27 cellular contexts compared by ENCODE assay signal in the genomic region with DNA sequence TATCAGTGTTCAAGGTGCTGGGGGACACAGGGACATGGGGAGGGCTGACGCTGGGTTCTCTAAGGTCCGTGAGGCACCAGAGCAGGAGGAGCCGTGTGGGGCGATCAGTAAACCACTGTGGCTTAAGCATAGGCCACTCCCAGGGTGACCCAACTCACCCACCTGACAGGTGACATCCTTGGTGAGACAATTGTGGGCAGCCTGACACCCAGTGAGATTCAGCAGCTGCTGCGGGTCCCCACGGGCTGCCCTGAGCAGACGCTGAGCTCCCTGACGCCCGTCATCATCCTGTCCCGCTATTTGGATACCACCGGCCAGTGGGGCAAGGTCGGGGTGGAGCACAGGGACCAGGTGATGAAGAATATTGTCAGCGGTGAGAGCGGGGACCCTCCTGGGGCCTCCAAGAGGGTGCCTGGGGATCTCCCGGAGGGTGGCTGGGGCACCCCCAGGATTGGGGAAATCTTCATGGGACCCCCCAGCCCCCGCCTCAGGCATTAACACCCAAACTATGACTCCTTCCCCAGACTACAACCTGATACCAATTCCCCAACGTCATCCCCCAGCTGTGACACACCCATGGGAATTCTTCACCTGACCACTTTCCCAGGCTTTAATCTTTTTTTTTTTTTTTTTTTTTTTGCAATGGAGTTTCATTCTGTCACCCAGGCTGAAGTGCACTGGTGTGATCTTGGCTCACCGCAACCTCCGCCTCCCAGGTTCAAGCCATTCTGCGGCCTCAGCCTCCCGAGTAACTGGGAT. TPM values are rescaled to one million over a fixed set of nuclear protein-coding genes. Genes with fewer than 3 reads are reported as not detected.
"Had no signal": no experiment of that assay in that cellular context is flagged by ENCODE, and none has a peak within 500 bp of the region (broad histone marks: within the 10 kb centered on the region; RNA-seq: fewer than 3 reads in every experiment).

No MANE protein-coding gene starts in this region.

- H3K4me2 ChIP-seq: KMS-11 had no signal

- H3K27ac ChIP-seq: adrenal gland, KMS-11, Peyer's patch had no signal

- H3K9me3 ChIP-seq: adrenal gland, MG63, Peyer's patch had no signal

- H3K9me3 Mint-ChIP-seq: activated naive CD8-positive, alpha-beta T cell treated with anti-CD3 and anti-CD28 coated beads, Interleukin-2, amount 10 ng/mL, durations not matched to agents 7 days and 5 days; central memory CD8-positive, alpha-beta T cell; T-helper 2 cell treated with Interferon-gamma antibody and Interleukin-4, amounts not matched to agents 5 μg/mL and 100 μg/mL, for 36 hours had no signal

- H3K4me3 Mint-ChIP-seq: activated CD8-positive, alpha-beta T cell treated with anti-CD3 and anti-CD28 coated beads, Interleukin-2, amount 10 ng/mL, durations not matched to agents 7 days and 5 days; activated naive CD8-positive, alpha-beta T cell treated with anti-CD3 and anti-CD28 coated beads, Interleukin-2, amount 10 ng/mL, durations not matched to agents 7 days and 5 days; central memory CD8-positive, alpha-beta T cell; T-helper 2 cell treated with Interferon-gamma antibody and Interleukin-4, amounts not matched to agents 5 μg/mL and 100 μg/mL, for 36 hours had no signal

- H3K36me3 ChIP-seq: adrenal gland, MG63, Peyer's patch had no signal

- H3K4me1 ChIP-seq: adrenal gland, Peyer's patch had no signal

- H3K27me3 ChIP-seq: adrenal gland, Peyer's patch had no signal

- H3K36me3 Mint-ChIP-seq: activated naive CD8-positive, alpha-beta T cell treated with anti-CD3 and anti-CD28 coated beads, Interleukin-2, amount 10 ng/mL, durations not matched to agents 7 days and 5 days had no signal

- DNase-seq: activated CD4-positive, alpha-beta T cell treated with anti-CD3 and anti-CD28 coated beads for 4 hours; activated CD4-positive, alpha-beta T cell treated with anti-CD3 and anti-CD28 coated beads, Interleukin-2, amount 50 U/mL, for 4 hours; activated CD8-positive, alpha-beta memory T cell treated with anti-CD3 and anti-CD28 coated beads, Interleukin-2, amount 50 U/mL, for 48 hours; activated CD8-positive, alpha-beta T cell treated with anti-CD3 and anti-CD28 coated beads, Interleukin-2, amount 10 ng/mL, durations not matched to agents 7 days and 5 days; activated naive CD4-positive, alpha-beta T cell treated with anti-CD3 and anti-CD28 coated beads, Interleukin-2, amount 50 U/mL, for 16 hours; activated naive CD8-positive, alpha-beta T cell treated with anti-CD3 and anti-CD28 coated beads, Interleukin-2, amount 10 ng/mL, durations not matched to agents 7 days and 5 days; activated T-cell treated with anti-CD3 and anti-CD28 coated beads, Interleukin-2, amount 50 U/mL, for 1 hour; adrenal gland; anterior cingulate cortex; MG63; MV-4-11; NCI-H1105; NCI-H1436; NCI-H1694 treated with DMSO at 0.1 percent for 48 hours; NCI-H2029 treated with DMSO at 0.1 percent for 48 hours; NCI-H345; NCI-H510A; NCI-H526 treated with DMSO at 0.1 percent for 48 hours; NCI-H82; Peyer's patch; SIG-M5; T-helper 1 cell had no signal

- H3K27ac Mint-ChIP-seq: activated CD8-positive, alpha-beta T cell treated with anti-CD3 and anti-CD28 coated beads, Interleukin-2, amount 10 ng/mL, durations not matched to agents 7 days and 5 days; activated naive CD8-positive, alpha-beta T cell treated with anti-CD3 and anti-CD28 coated beads, Interleukin-2, amount 10 ng/mL, durations not matched to agents 7 days and 5 days; T-helper 2 cell treated with Interferon-gamma antibody and Interleukin-4, amounts not matched to agents 5 μg/mL and 100 μg/mL, for 36 hours had no signal

- H3K4me3 ChIP-seq: adrenal gland, MG63, Peyer's patch had no signal

- ATAC-seq: activated CD4-positive, CD25-positive, alpha-beta regulatory T cell treated with anti-CD3 and anti-CD28 coated beads, Interleukin-2, amount 50 U/mL, for 24 hours; activated CD8-positive, alpha-beta T cell treated with anti-CD3 and anti-CD28 coated beads, Interleukin-2, amount 10 ng/mL, durations not matched to agents 7 days and 5 days had no signal

RNA-seq across cellular contexts. Expression of gene RDH8, which starts 39.5 kb away (rescaled TPM):
- total RNA-seq: activated CD8-positive, alpha-beta T cell treated with anti-CD3 and anti-CD28 coated beads, Interleukin-2, amount 10 ng/mL, durations not matched to agents 7 days and 5 days; activated naive CD8-positive, alpha-beta T cell treated with anti-CD3 and anti-CD28 coated beads, Interleukin-2, amount 10 ng/mL, durations not matched to agents 7 days and 5 days; adrenal gland; OCI-LY7; Peyer's patch had no signal
- polyA plus RNA-seq: adrenal gland had no signal

RNA-seq across cellular contexts. Expression of gene COL5A3, which starts 42.5 kb away (rescaled TPM):
- total RNA-seq: OCI-LY7 had no signal
